Comparison of ENCODE assay signal across 14 cellular contexts in genomic region chr6:154380733-154381132, GRCh38. TPM values are rescaled to one million over a fixed set of nuclear protein-coding genes. Genes with fewer than 3 reads are reported as not detected.
"Had no signal": no experiment of that assay in that cellular context is flagged by ENCODE, and none has a peak within 500 bp of the region (broad histone marks: within the 10 kb centered on the region; RNA-seq: fewer than 3 reads in every experiment).

No MANE protein-coding gene starts in this region.

- H3K4me1 Mint-ChIP-seq: activated CD4-positive, alpha-beta T cell treated with anti-CD3 and anti-CD28 coated beads, Interleukin-2, amount 10 ng/mL, durations not matched to agents 24 days and 14 days; activated T-helper 17 cell treated with anti-CD3 and anti-CD28 coated beads, Interleukin-2, amount 50 U/mL, for 72 hours had no signal

- H3K4me1 ChIP-seq: foreskin keratinocyte, parathyroid adenoma had no signal

- H3K9me3 Mint-ChIP-seq: activated CD4-positive, alpha-beta T cell treated with anti-CD3 and anti-CD28 coated beads, Interleukin-2, amount 10 ng/mL, durations not matched to agents 24 days and 14 days; activated T-helper 17 cell treated with anti-CD3 and anti-CD28 coated beads, Interleukin-2, amount 50 U/mL, for 72 hours; T-helper 1 cell treated with Interleukin-12 subunit alpha and Interleukin-12 subunit beta and Interleukin-4 antibody, amounts not matched to agents 30 μg/mL and 1 μg/mL, for 36 hours had no signal

- H3K27ac ChIP-seq: cardiac muscle cell, foreskin keratinocyte, parathyroid adenoma, transverse colon had no signal

- H3K4me3 Mint-ChIP-seq: activated CD4-positive, alpha-beta T cell treated with anti-CD3 and anti-CD28 coated beads, Interleukin-2, amount 10 ng/mL, durations not matched to agents 24 days and 14 days; activated naive CD4-positive, alpha-beta T cell treated with anti-CD3 and anti-CD28 coated beads for 36 hours; activated T-helper 17 cell treated with anti-CD3 and anti-CD28 coated beads, Interleukin-2, amount 50 U/mL, for 72 hours; stimulated activated naive B cell treated with anti-CD40 and anti-IgM and Interleukin-4, amounts not matched to agents 10 μg/mL and 1 μg/mL and 100 μg/mL, for 72 hours; T-helper 1 cell treated with Interleukin-12 subunit alpha and Interleukin-12 subunit beta and Interleukin-4 antibody, amounts not matched to agents 30 μg/mL and 1 μg/mL, for 36 hours; WTC11 had no signal

- H3K36me3 Mint-ChIP-seq: stimulated activated naive B cell treated with anti-CD40 and anti-IgM and Interleukin-4, amounts not matched to agents 10 μg/mL and 1 μg/mL and 100 μg/mL, for 72 hours; WTC11 had no signal

- H3K36me3 ChIP-seq: cardiac muscle cell, transverse colon had no signal

- ATAC-seq: activated T-helper 17 cell treated with anti-CD3 and anti-CD28 coated beads, Interleukin-2, amount 50 U/mL, for 72 hours; foreskin keratinocyte; stimulated activated naive B cell treated with anti-CD40 and anti-IgM and Interleukin-4, amounts not matched to agents 10 μg/mL and 1 μg/mL and 100 μg/mL, for 72 hours had no signal

- H3K27ac Mint-ChIP-seq: activated CD4-positive, alpha-beta T cell treated with anti-CD3 and anti-CD28 coated beads, Interleukin-2, amount 10 ng/mL, durations not matched to agents 24 days and 14 days; activated naive CD4-positive, alpha-beta T cell treated with anti-CD3 and anti-CD28 coated beads for 36 hours; activated T-helper 17 cell treated with anti-CD3 and anti-CD28 coated beads, Interleukin-2, amount 50 U/mL, for 72 hours; stimulated activated naive B cell treated with anti-CD40 and anti-IgM and Interleukin-4, amounts not matched to agents 10 μg/mL and 1 μg/mL and 100 μg/mL, for 72 hours; T-helper 1 cell treated with Interleukin-12 subunit alpha and Interleukin-12 subunit beta and Interleukin-4 antibody, amounts not matched to agents 30 μg/mL and 1 μg/mL, for 36 hours; WTC11 had no signal

- H3K27me3 ChIP-seq: cardiac muscle cell, foreskin keratinocyte, transverse colon had no signal

- H3K4me3 ChIP-seq: cardiac muscle cell, transverse colon had no signal

- H3K27me3 Mint-ChIP-seq: activated CD4-positive, alpha-beta T cell treated with anti-CD3 and anti-CD28 coated beads, Interleukin-2, amount 10 ng/mL, durations not matched to agents 24 days and 14 days had no signal

- H3K9me3 ChIP-seq: transverse colon had no signal

- DNase-seq: activated CD4-positive, alpha-beta T cell treated with anti-CD3 and anti-CD28 coated beads, Interleukin-2, amount 10 ng/mL, durations not matched to agents 24 days and 14 days; activated CD8-positive, alpha-beta memory T cell treated with anti-CD3 and anti-CD28 coated beads for 24 hours; activated naive CD4-positive, alpha-beta T cell treated with anti-CD3 and anti-CD28 coated beads for 36 hours; activated T-cell treated with anti-CD3 and anti-CD28 coated beads for 4 hours; foreskin keratinocyte; stimulated activated CD4-positive, alpha-beta T cell treated with anti-CD3 and anti-CD28 coated beads, Interleukin-2, amount 100 ng/mL, for 24 hours; stimulated activated naive B cell treated with anti-CD40 and anti-IgM and Interleukin-4, amounts not matched to agents 10 μg/mL and 1 μg/mL and 100 μg/mL, for 72 hours; transverse colon had no signal

RNA-seq across cellular contexts. Expression of gene IPCEF1, which starts 24.1 kb away (rescaled TPM):
- total RNA-seq: foreskin keratinocyte, myocyte had no signal
- polyA plus RNA-seq: cardiac muscle cell, foreskin keratinocyte had no signal
